10 cellular contexts compared by ENCODE assay signal in the genomic region with DNA sequence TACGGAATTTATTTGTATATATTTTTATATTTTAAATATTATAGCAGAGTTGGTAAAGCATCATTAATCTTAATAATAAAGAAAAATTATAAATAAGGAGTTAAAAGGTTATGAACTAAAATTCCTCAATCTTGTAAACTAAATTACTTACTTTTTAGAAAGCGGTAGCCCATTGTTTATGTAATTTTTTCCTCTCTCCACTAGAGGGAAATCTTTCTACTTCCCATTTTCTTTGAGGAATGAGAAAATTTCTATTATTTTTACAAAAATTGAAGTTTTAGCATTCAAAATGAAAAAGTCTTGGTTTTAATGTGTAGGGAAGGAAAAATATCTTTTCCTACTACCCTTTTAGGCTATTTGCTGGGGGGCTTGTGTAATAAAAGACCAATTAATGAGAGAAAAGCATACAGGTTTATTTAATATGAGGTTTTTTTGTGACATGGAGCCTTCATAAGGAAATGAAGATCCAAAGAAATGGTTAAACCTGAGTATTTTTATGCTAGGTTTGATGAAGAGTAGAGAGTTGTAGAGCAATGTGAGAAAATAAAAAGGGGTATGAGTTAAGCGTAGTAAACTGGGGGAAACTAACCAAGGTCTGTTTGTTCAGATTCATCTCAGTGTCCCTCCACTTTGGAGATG.
A peak's percentile ranks its signal among the peaks of the same experiment; 100 is the strongest.
DNase-seq lines count a peak whose midpoint lies in the region; ATAC-seq, FAIRE-seq and TF ChIP-seq lines count a peak whose summit lies in the region.
"Had no signal": no experiment of that assay in that cellular context is flagged by ENCODE, and none has a peak within 500 bp of the region (broad histone marks: within the 10 kb centered on the region; RNA-seq: fewer than 3 reads in every experiment).

No MANE protein-coding gene starts in this region.

- H3K27me3 ChIP-seq in right lobe of liver = no peaks in the 10 kb centered on the region

- H3K36me3 Mint-ChIP-seq in WTC11 = 0 out of 2 replicates have a peak, but pooled peaks cover 2% of the 10 kb centered on the region

- CTCF ChIA-PET in WTC11 (lab: Charles Lee) = no interaction called here

- H3K27ac ChIP-seq in right lobe of liver = no peak overlapping the region

- WGBS in right lobe of liver (ENCODE audit: insufficient coverage, low coverage, low lambda C conversion rate, missing lambda C conversion rate) = 78% methylated on average over 3 of the region's 3 CpGs
- 79 to 80% methylated on average over 3 of the region's 3 CpGs for WGBS in lower leg skin, 2 donors

- no peak overlapping the region for H3K4me3 Mint-ChIP-seq in WTC11
- H3K4me3 Mint-ChIP-seq: memory B cell had no signal

- intact Hi-C loops in right lobe of liver (cut with DNase I) = no loop called here
- intact Hi-C loops in lower leg skin (cut with DNase I; ENCODE audit: low total_unique reads) = no loop called here

- ATAC-seq in WTC11 (no peak), right lobe of liver (no peak)

- H3K4me1 ChIP-seq in right lobe of liver = no peaks in the 10 kb centered on the region

- H3K36me3 ChIP-seq in right lobe of liver = peaks cover 0 to 31% (median 0%) of the 10 kb centered on the region in 4 donors

- H3K27ac Mint-ChIP-seq in WTC11 = no peak overlapping the region

- no peaks in the 10 kb centered on the region for H3K9me3 Mint-ChIP-seq in WTC11
- H3K9me3 Mint-ChIP-seq: memory B cell had no signal

- POLR2A ChIA-PET in WTC11 (lab: Charles Lee) = no interaction called here

- no peaks in the 10 kb centered on the region for H3K4me1 Mint-ChIP-seq in WTC11
- H3K4me1 Mint-ChIP-seq: memory B cell had no signal

- H3K4me3 ChIP-seq in right lobe of liver = no peak overlapping the region
- no peak overlapping the region for H3K4me3 ChIP-seq in lower leg skin (ENCODE audit: low read depth, poor library complexity, severe bottlenecking)

- no peak for TF ChIP-seq POLR2A in right lobe of liver (IDR thresholded peaks at IDR 0.05)
- no peak for TF ChIP-seq POLR2A in lower leg skin (IDR thresholded peaks at IDR 0.05)

- DNase-seq in CD1c-positive myeloid dendritic cell (ENCODE audit: extremely low spot score) (peak; percentile 47), HTR-8/SVneo (ENCODE audit: insufficient read length, low spot score) (peak; percentile 14), WTC11 (ENCODE audit: low spot score) (no peak), right lobe of liver (no peak), RPMI8226 (no peak), lower leg skin (ENCODE audit: low spot score in 2 of 2) (no peak), putamen (ENCODE audit: low spot score) (no peak)
- DNase-seq in activated CD4-positive, alpha-beta T cell treated with anti-CD3 and anti-CD28 coated beads for 48 hours = no peak
- DNase-seq: activated gamma-delta T cell had no signal

- FAIRE-seq in HTR-8/SVneo (lab: Jason Lieb, UNC) = no peak

- no peaks in the 10 kb centered on the region for H3K9me3 ChIP-seq in right lobe of liver

- H3K27me3 Mint-ChIP-seq in WTC11 (ENCODE audit: low read depth) = no peaks in the 10 kb centered on the region
- H3K27me3 Mint-ChIP-seq: memory B cell had no signal

- TF ChIP-seq CTCF in WTC11 (IDR thresholded peaks at IDR 0.05) = peak; percentile 51
- TF ChIP-seq CTCF in right lobe of liver (IDR thresholded peaks at IDR 0.05) = peak; percentile 16 to 54 (median 42)
- no peak for TF ChIP-seq CTCF in lower leg skin (IDR thresholded peaks at IDR 0.05)

TF ChIP-seq in WTC11, 78 proteins besides CTCF, POLR2A, EP300 and RAD21:
- TF ChIP-seq, protein P1, sequence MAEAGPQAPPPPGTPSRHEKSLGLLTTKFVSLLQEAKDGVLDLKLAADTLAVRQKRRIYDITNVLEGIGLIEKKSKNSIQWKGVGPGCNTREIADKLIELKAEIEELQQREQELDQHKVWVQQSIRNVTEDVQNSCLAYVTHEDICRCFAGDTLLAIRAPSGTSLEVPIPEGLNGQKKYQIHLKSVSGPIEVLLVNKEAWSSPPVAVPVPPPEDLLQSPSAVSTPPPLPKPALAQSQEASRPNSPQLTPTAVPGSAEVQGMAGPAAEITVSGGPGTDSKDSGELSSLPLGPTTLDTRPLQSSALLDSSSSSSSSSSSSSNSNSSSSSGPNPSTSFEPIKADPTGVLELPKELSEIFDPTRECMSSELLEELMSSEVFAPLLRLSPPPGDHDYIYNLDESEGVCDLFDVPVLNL (CRISPR knock-in tag; IDR thresholded peaks at IDR 0.05; ENCODE audit: borderline replicate concordance, low read depth) = no peak
- TF ChIP-seq, protein P2, sequence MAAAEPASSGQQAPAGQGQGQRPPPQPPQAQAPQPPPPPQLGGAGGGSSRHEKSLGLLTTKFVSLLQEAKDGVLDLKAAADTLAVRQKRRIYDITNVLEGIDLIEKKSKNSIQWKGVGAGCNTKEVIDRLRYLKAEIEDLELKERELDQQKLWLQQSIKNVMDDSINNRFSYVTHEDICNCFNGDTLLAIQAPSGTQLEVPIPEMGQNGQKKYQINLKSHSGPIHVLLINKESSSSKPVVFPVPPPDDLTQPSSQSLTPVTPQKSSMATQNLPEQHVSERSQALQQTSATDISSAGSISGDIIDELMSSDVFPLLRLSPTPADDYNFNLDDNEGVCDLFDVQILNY (CRISPR knock-in tag; IDR thresholded peaks at IDR 0.05) = no peak
- TF ChIP-seq MXD4 (CRISPR knock-in tag; IDR thresholded peaks at IDR 0.05; ENCODE audit: borderline replicate concordance) = no peak

Comparison
In these comparisons a context has a peak if more than half of its experiments do, and no peak if none do; other contexts are left out.
1. DNase-seq: peak in CD1c-positive myeloid dendritic cell (single experiment) and HTR-8/SVneo (single experiment); none in WTC11 (single experiment), right lobe of liver (0 of 3), RPMI8226 (single experiment), activated CD4-positive, alpha-beta T cell treated with anti-CD3 and anti-CD28 coated beads for 48 hours (single experiment), lower leg skin (0 of 2) and putamen (single experiment).
2. CTCF ChIP-seq: peak in WTC11 (single experiment) and right lobe of liver (4 of 4); none in lower leg skin (0 of 3).